8 cellular contexts compared by ENCODE assay signal in genomic region chr10:119543814-119544642, GRCh38. TPM values are rescaled to one million over a fixed set of nuclear protein-coding genes. Genes with fewer than 3 reads are reported as not detected.
DNase-seq lines count a peak whose midpoint lies in the region; ATAC-seq and TF ChIP-seq lines count a peak whose summit lies in the region.

No MANE protein-coding gene starts in this region.

- H3K4me1 ChIP-seq in cardiac muscle cell (ENCODE audit: low read depth) (peaks cover 4% of the 10 kb centered on the region), right atrium auricular region (peaks cover 0 to 12% of the 10 kb centered on the region in 2 donors), tibial artery (peaks cover 0 to 31% (median 18%) of the 10 kb centered on the region in 4 donors)

- H3K36me3 ChIP-seq in cardiac muscle cell (no peaks in the 10 kb centered on the region), right atrium auricular region (no peaks in the 10 kb centered on the region), tibial artery (no peaks in the 10 kb centered on the region)

- H3K27me3 Mint-ChIP-seq in activated naive CD8-positive, alpha-beta T cell treated with anti-CD3 and anti-CD28 coated beads, Interleukin-2, amount 50 U/mL, for 24 hours: peaks cover 6% of the 10 kb centered on the region

- no peak for ATAC-seq in activated naive CD8-positive, alpha-beta T cell treated with anti-CD3 and anti-CD28 coated beads, Interleukin-2, amount 50 U/mL, for 24 hours
- no peak for ATAC-seq in HG02798 (IDR thresholded peaks at IDR 0.05; ENCODE audit: poor library complexity, unreplicated experiment)

- intact Hi-C loops in tibial artery (cut with DNase I; ENCODE audit: low total_unique reads): no loop called here

- H3K27me3 ChIP-seq in cardiac muscle cell: peaks cover 77% of the 10 kb centered on the region
- no peaks in the 10 kb centered on the region for H3K27me3 ChIP-seq in right atrium auricular region
- H3K27me3 ChIP-seq in tibial artery: peaks cover 0 to 13% of the 10 kb centered on the region in 2 donors

- H3K4me3 ChIP-seq in cardiac muscle cell: peak overlapping the region; percentile 48
- peak overlapping the region in 1 of 2 donors; percentile 67 for H3K4me3 ChIP-seq in right atrium auricular region
- H3K4me3 ChIP-seq in tibial artery: peak overlapping the region; percentile 63 to 74

- H3K4me1 Mint-ChIP-seq in activated naive CD8-positive, alpha-beta T cell treated with anti-CD3 and anti-CD28 coated beads, Interleukin-2, amount 50 U/mL, for 24 hours: peaks cover 26% of the 10 kb centered on the region

- DNase-seq in cardiac muscle cell (ENCODE audit: low read depth in 1 of 2, low spot score in 1 of 2) (no peak), right atrium auricular region (ENCODE audit: low spot score) (no peak), kidney glomerular epithelial cell (lab: John Stamatoyannopoulos, UW) (peak; percentile 66), tibial artery (peak in 1 of 2 donors; percentile 37), T1000 (lab: John Stamatoyannopoulos, UW) (no peak), NCI-H1417 treated with DMSO at 0.1 percent for 48 hours (lab: John Stamatoyannopoulos, UW) (no peak)
- no peak for DNase-seq in activated naive CD8-positive, alpha-beta T cell treated with anti-CD3 and anti-CD28 coated beads, Interleukin-2, amount 50 U/mL, for 24 hours

- H3K27ac Mint-ChIP-seq in activated naive CD8-positive, alpha-beta T cell treated with anti-CD3 and anti-CD28 coated beads, Interleukin-2, amount 50 U/mL, for 24 hours: peak overlapping the region; percentile 88

- peaks cover 15% of the 10 kb centered on the region for H3K36me3 Mint-ChIP-seq in activated naive CD8-positive, alpha-beta T cell treated with anti-CD3 and anti-CD28 coated beads, Interleukin-2, amount 50 U/mL, for 24 hours (ENCODE audit: low read depth)

- H3K9me3 ChIP-seq in cardiac muscle cell (ENCODE audit: low read depth) (no peaks in the 10 kb centered on the region), right atrium auricular region (no peaks in the 10 kb centered on the region), tibial artery (no peaks in the 10 kb centered on the region)

- H3K27ac ChIP-seq in cardiac muscle cell (no peak overlapping the region), right atrium auricular region (no peak overlapping the region), tibial artery (peak overlapping the region; percentile 54 to 60)

- TF ChIP-seq CTCF in cardiac muscle cell (IDR thresholded peaks at IDR 0.05; ENCODE audit: low read depth, low read length): no peak
- no peak for TF ChIP-seq CTCF in right atrium auricular region (IDR thresholded peaks at IDR 0.05)
- TF ChIP-seq CTCF in tibial artery (IDR thresholded peaks at IDR 0.05): no peak

- H3K4me3 Mint-ChIP-seq in activated naive CD8-positive, alpha-beta T cell treated with anti-CD3 and anti-CD28 coated beads, Interleukin-2, amount 50 U/mL, for 24 hours: peak overlapping the region; percentile 91

- no peaks in the 10 kb centered on the region for H3K9me3 Mint-ChIP-seq in activated naive CD8-positive, alpha-beta T cell treated with anti-CD3 and anti-CD28 coated beads, Interleukin-2, amount 50 U/mL, for 24 hours

RNA-seq across cellular contexts. Expression of gene RGS10, which starts 1.5 kb away (rescaled TPM):
- total RNA-seq in cardiac muscle cell: 0.25 and 1.6 TPM in 2 replicates
- 0.73 and 3.0 TPM in 2 replicates for polyA plus RNA-seq in cardiac muscle cell
- total RNA-seq in right atrium auricular region: 10 to 100 TPM in 1 of 2 donors, 1 to 10 TPM in 1; 7.8 to 10.8 TPM

RNA-seq across cellular contexts. Expression of gene TIAL1, which starts 52.7 kb away (rescaled TPM):
- total RNA-seq in cardiac muscle cell (45.1 and 63.5 TPM in 2 replicates), right atrium auricular region (10 to 100 TPM; 32.5 to 39.2 TPM)
- polyA plus RNA-seq in cardiac muscle cell: 33.8 and 58.1 TPM in 2 replicates

Comparison
In these comparisons a context has a peak if more than half of its experiments do, and no peak if none do; other contexts are left out.
1. H3K27ac ChIP-seq: peak in tibial artery (2 of 2); none in cardiac muscle cell (single experiment) and right atrium auricular region (0 of 2).